Comparison of ENCODE assay signal across 1 cellular context in genomic region chr21:45041351-45041805, GRCh38.
TF ChIP-seq lines count a peak whose summit lies in the region.

No MANE protein-coding gene starts in this region.

TF ChIP-seq in GM23338, 12 proteins besides CTCF, POLR2A, EP300 and RAD21 (continued from another document):
- no peak for TF ChIP-seq ZNF462 (CRISPR knock-in tag; IDR thresholded peaks at IDR 0.05)
